Comparison of ENCODE assay signal across 1 cellular context in the genomic region with DNA sequence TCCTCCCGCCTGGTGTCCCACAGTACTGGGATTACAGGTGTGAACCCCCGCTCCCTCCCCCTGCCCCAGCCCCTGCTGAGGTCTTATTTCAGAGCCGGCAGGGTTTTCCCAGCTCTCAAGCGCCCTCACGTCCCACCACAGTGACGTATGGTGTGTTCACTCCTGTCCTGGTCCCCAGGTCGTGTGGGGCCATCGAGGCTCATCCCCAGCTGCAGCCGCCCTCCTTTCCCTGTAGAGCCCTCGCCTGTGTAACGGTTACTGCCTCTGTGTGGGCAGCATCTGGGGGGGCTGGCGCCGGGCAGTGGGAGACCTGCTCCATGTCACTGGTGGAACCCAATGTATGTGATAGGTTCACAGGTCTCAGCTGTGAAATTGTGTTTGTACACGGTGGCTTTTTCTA.
A peak's percentile ranks its signal among the peaks of the same experiment; 100 is the strongest.
TF ChIP-seq lines count a peak whose summit lies in the region.

No MANE protein-coding gene starts in this region.

TF ChIP-seq in H1, 55 proteins besides CTCF, POLR2A, EP300 and RAD21:
- TF ChIP-seq CREB1 (IDR thresholded peaks at IDR 0.05) (peak; percentile 50; the same call in 1 of the 2 replicates), SRF (IDR thresholded peaks at IDR 0.05; ENCODE audit: low read depth, low read length) (0 out of 2 replicates have a peak, but pooled peaks have one; percentile 4), KDM4A (IDR thresholded peaks at IDR 0.05; ENCODE audit: low read depth, low read length, severe bottlenecking) (no peak)
